Comparison of ENCODE assay signal across 1 cellular context in genomic region chr4:101156619-101157310, GRCh38.
TF ChIP-seq lines count a peak whose summit lies in the region.

No MANE protein-coding gene starts in this region.

TF ChIP-seq in GM23338, 12 proteins besides CTCF, POLR2A, EP300 and RAD21 (continued from another document):
- TF ChIP-seq, protein P1, sequence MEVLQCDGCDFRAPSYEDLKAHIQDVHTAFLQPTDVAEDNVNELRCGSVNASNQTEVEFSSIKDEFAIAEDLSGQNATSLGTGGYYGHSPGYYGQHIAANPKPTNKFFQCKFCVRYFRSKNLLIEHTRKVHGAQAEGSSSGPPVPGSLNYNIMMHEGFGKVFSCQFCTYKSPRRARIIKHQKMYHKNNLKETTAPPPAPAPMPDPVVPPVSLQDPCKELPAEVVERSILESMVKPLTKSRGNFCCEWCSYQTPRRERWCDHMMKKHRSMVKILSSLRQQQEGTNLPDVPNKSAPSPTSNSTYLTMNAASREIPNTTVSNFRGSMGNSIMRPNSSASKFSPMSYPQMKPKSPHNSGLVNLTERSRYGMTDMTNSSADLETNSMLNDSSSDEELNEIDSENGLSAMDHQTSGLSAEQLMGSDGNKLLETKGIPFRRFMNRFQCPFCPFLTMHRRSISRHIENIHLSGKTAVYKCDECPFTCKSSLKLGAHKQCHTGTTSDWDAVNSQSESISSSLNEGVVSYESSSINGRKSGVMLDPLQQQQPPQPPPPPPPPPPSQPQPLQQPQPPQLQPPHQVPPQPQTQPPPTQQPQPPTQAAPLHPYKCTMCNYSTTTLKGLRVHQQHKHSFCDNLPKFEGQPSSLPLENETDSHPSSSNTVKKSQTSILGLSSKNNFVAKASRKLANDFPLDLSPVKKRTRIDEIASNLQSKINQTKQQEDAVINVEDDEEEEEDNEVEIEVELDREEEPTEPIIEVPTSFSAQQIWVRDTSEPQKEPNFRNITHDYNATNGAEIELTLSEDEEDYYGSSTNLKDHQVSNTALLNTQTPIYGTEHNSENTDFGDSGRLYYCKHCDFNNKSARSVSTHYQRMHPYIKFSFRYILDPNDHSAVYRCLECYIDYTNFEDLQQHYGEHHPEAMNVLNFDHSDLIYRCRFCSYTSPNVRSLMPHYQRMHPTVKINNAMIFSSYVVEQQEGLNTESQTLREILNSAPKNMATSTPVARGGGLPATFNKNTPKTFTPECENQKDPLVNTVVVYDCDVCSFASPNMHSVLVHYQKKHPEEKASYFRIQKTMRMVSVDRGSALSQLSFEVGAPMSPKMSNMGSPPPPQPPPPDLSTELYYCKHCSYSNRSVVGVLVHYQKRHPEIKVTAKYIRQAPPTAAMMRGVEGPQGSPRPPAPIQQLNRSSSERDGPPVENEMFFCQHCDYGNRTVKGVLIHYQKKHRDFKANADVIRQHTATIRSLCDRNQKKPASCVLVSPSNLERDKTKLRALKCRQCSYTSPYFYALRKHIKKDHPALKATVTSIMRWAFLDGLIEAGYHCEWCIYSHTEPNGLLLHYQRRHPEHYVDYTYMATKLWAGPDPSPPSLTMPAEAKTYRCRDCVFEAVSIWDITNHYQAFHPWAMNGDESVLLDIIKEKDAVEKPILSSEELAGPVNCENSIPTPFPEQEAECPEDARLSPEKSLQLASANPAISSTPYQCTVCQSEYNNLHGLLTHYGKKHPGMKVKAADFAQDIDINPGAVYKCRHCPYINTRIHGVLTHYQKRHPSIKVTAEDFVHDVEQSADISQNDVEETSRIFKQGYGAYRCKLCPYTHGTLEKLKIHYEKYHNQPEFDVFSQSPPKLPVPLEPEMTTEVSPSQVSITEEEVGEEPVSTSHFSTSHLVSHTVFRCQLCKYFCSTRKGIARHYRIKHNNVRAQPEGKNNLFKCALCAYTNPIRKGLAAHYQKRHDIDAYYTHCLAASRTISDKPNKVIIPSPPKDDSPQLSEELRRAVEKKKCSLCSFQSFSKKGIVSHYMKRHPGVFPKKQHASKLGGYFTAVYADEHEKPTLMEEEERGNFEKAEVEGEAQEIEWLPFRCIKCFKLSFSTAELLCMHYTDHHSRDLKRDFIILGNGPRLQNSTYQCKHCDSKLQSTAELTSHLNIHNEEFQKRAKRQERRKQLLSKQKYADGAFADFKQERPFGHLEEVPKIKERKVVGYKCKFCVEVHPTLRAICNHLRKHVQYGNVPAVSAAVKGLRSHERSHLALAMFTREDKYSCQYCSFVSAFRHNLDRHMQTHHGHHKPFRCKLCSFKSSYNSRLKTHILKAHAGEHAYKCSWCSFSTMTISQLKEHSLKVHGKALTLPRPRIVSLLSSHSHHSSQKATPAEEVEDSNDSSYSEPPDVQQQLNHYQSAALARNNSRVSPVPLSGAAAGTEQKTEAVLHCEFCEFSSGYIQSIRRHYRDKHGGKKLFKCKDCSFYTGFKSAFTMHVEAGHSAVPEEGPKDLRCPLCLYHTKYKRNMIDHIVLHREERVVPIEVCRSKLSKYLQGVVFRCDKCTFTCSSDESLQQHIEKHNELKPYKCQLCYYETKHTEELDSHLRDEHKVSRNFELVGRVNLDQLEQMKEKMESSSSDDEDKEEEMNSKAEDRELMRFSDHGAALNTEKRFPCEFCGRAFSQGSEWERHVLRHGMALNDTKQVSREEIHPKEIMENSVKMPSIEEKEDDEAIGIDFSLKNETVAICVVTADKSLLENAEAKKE (CRISPR knock-in tag; IDR thresholded peaks at IDR 0.05) = no peak
- TF ChIP-seq, protein P2, sequence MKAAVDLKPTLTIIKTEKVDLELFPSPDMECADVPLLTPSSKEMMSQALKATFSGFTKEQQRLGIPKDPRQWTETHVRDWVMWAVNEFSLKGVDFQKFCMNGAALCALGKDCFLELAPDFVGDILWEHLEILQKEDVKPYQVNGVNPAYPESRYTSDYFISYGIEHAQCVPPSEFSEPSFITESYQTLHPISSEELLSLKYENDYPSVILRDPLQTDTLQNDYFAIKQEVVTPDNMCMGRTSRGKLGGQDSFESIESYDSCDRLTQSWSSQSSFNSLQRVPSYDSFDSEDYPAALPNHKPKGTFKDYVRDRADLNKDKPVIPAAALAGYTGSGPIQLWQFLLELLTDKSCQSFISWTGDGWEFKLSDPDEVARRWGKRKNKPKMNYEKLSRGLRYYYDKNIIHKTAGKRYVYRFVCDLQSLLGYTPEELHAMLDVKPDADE (IDR thresholded peaks at IDR 0.05) = no peak
- no peak for TF ChIP-seq POLR2AphosphoS5 (IDR thresholded peaks at IDR 0.05; ENCODE audit: low read depth)
- no peak for TF ChIP-seq STAT1 (IDR thresholded peaks at IDR 0.05; ENCODE audit: unreplicated experiment)
- TF ChIP-seq REST (IDR thresholded peaks at IDR 0.05; ENCODE audit: unreplicated experiment) = no peak
- TF ChIP-seq CREB1 (CRISPR knock-in tag; IDR thresholded peaks at IDR 0.05; ENCODE audit: low read depth) = no peak
- TF ChIP-seq EZH2 (IDR thresholded peaks at IDR 0.05; ENCODE audit: low read depth, unreplicated experiment) = no peak
- TF ChIP-seq NANOG (IDR thresholded peaks at IDR 0.05; ENCODE audit: borderline replicate concordance) = no peak
- TF ChIP-seq EZH2phosphoT487 (IDR thresholded peaks at IDR 0.05; ENCODE audit: unreplicated experiment) = no peak
- TF ChIP-seq ZNF114 (CRISPR knock-in tag; IDR thresholded peaks at IDR 0.05) = no peak
- TF ChIP-seq ZNF331 (CRISPR knock-in tag; IDR thresholded peaks at IDR 0.05; ENCODE audit: low read depth) = no peak
